13 cellular contexts compared by ENCODE assay signal in the genomic region with DNA sequence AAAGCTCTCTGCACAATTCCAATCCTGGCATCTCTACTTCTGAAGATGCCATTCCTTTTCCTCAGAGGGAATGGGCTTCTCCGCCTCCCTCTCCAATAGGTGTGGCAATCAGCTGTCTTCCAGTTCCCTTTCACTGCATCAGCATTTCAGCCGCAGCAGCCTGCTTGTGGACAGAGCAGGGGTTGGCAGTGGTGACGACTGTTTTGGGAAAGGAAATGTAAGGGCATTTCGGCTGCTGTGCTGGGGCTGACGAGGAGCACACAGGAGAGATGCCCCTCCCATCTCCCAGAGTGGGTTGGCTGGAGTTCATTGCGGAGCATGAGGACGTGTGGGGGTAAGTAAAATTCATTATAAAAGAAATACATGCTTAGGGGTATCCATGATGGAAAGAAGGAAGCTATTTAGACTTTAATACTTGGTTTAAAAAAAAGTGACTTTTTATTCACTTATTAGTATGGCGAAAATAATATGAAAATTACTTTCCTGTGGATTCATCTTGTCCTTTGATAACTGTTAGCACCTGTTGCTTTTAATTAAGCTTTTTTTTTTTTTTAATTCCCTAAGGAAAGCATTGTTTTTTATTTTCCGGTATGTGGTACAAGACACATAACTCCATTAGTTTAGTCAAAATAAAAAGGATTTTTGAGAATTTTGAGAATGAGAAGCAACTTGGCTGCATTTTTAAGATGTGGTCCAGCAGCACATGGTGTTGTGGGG. TPM values are rescaled to one million over a fixed set of nuclear protein-coding genes. Genes with fewer than 3 reads are reported as not detected.
DNase-seq lines count a peak whose midpoint lies in the region; ATAC-seq and TF ChIP-seq lines count a peak whose summit lies in the region.
"Had no signal": no experiment of that assay in that cellular context is flagged by ENCODE, and none has a peak within 500 bp of the region (broad histone marks: within the 10 kb centered on the region; RNA-seq: fewer than 3 reads in every experiment).

A gene with protein sequence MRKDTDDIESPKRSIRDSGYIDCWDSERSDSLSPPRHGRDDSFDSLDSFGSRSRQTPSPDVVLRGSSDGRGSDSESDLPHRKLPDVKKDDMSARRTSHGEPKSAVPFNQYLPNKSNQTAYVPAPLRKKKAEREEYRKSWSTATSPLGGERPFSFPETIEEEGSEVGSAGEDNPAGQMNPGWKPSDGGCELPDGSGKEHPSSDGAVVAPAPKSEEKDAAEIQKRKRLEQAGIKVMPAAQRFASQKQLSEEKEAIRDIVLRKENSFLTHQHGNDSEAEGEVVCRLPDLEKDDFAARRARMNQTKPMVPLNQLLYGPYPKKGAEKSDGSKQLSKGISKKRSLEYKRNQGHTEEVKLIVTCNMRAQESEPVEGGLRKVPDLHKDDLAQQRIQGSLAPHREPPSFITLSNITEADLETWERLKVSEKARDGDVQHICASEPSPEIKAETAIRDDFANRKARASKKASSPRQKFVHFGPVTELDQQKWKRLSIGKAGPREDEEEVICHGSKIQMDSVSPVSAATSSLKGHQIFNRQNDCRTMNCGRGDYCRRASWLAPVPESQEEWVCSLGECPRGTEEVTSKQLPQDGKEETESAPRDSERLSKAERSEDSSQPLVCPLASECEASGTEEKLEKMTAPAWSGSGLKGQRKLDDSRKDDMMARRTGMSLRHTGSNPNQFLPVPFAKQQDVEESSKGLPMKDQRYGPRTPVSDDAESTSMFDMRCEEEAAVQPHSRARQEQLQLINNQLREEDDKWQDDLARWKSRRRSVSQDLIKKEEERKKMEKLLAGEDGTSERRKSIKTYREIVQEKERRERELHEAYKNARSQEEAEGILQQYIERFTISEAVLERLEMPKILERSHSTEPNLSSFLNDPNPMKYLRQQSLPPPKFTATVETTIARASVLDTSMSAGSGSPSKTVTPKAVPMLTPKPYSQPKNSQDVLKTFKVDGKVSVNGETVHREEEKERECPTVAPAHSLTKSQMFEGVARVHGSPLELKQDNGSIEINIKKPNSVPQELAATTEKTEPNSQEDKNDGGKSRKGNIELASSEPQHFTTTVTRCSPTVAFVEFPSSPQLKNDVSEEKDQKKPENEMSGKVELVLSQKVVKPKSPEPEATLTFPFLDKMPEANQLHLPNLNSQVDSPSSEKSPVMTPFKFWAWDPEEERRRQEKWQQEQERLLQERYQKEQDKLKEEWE (N-terminal part only) (plus strand): TSS at position 141 of the 717 bp plus-strand sequence. CDS start 67,839 bp downstream, outside the sequence.

- H3K4me3 ChIP-seq in PC-9: peak within 1 kb of the TSS; percentile 44
- no peak within 1 kb of the TSS for H3K4me3 ChIP-seq in fibroblast of villous mesenchyme (ENCODE audit: low read depth, low read length)
- H3K4me3 ChIP-seq in urinary bladder (ENCODE audit: low read depth, low read length): no peak within 1 kb of the TSS
- H3K4me3 ChIP-seq: HAP-1 had no signal

- H3F3A ChIP-seq in PC-9 (ENCODE audit: insufficient read depth, low read depth): peaks cover 29% of the 10 kb centered on the region

- peak in 1 of 2 experiments; percentile 65 for DNase-seq in PC-9
- DNase-seq in fibroblast of villous mesenchyme (ENCODE audit: low read depth): peak; percentile 5
- peak; percentile 97 for DNase-seq in myocyte (ENCODE audit: low read depth)
- no peak for DNase-seq in stimulated activated naive B cell treated with anti-CD40 and anti-IgM and Interleukin-4, amounts not matched to agents 10 μg/mL and 1 μg/mL and 100 μg/mL, for 72 hours
- DNase-seq in NOMO-1 treated with DMSO at 0.1 percent for 48 hours (lab: John Stamatoyannopoulos, UW; ENCODE audit: unreplicated experiment): no peak
- DNase-seq in activated CD4-positive, CD25-positive, alpha-beta regulatory T cell (lab: John Stamatoyannopoulos, UW): no peak
- DNase-seq: KBM-7; SHP77 treated with DMSO at 0.1 percent for 48 hours; stimulated activated CD4-positive, alpha-beta T cell treated with anti-CD3 and anti-CD28 coated beads, Interleukin-4, amount 100 ng/mL, for 24 hours had no signal

- no peaks in the 10 kb centered on the region for H3K9me2 ChIP-seq in PC-9 (ENCODE audit: insufficient read depth)

- H2AFZ ChIP-seq in PC-9: peak within 1 kb of the TSS; percentile 18

- H3K4me1 Mint-ChIP-seq in stimulated activated naive B cell treated with anti-CD40 and anti-IgM and Interleukin-4, amounts not matched to agents 10 μg/mL and 1 μg/mL and 100 μg/mL, for 72 hours: no peaks in the 10 kb centered on the region

- H3K79me2 ChIP-seq in PC-9 (ENCODE audit: low read depth): peaks cover 33% of the 10 kb centered on the region

- peaks cover 0 to 10% of the 10 kb centered on the region in 2 donors for H3K27me3 Mint-ChIP-seq in stimulated activated naive B cell treated with anti-CD40 and anti-IgM and Interleukin-4, amounts not matched to agents 10 μg/mL and 1 μg/mL and 100 μg/mL, for 72 hours

- no peaks in the 10 kb centered on the region for H3K9me3 Mint-ChIP-seq in stimulated activated naive B cell treated with anti-CD40 and anti-IgM and Interleukin-4, amounts not matched to agents 10 μg/mL and 1 μg/mL and 100 μg/mL, for 72 hours
- H3K9me3 Mint-ChIP-seq: activated T-helper 1 cell treated with anti-CD3 and anti-CD28 coated beads, Interleukin-12 subunit alpha, Interleukin-12 subunit beta, Interleukin-2, Interleukin-4 antibody, amounts not matched to agents 30 ng/mL and 10 ng/mL and 1 ng/mL, durations not matched to agents 14 hours and 24 hours and 36 hours had no signal

- TF ChIP-seq CTCF in PC-9 (conservative IDR thresholded peaks at IDR 0.05) (no peak), fibroblast of villous mesenchyme (IDR thresholded peaks at IDR 0.05; ENCODE audit: insufficient read depth, low read depth, low read length) (no peak)

- POLR2A ChIA-PET in PC-9 (lab: Charles Lee; ENCODE audit: unreplicated experiment): interaction anchor here (0.5 to 0.6 kb wide), 3 partner anchors 62 to 99 kb away, joined by 3 to 6 read pairs (median 4); no protein-coding TSS in a partner anchor

- H3K4me3 Mint-ChIP-seq in stimulated activated naive B cell treated with anti-CD40 and anti-IgM and Interleukin-4, amounts not matched to agents 10 μg/mL and 1 μg/mL and 100 μg/mL, for 72 hours: no peak within 1 kb of the TSS
- H3K4me3 Mint-ChIP-seq: activated T-helper 1 cell treated with anti-CD3 and anti-CD28 coated beads, Interleukin-12 subunit alpha, Interleukin-12 subunit beta, Interleukin-2, Interleukin-4 antibody, amounts not matched to agents 30 ng/mL and 10 ng/mL and 1 ng/mL, durations not matched to agents 14 hours and 24 hours and 36 hours had no signal

- H3K36me3 Mint-ChIP-seq in stimulated activated naive B cell treated with anti-CD40 and anti-IgM and Interleukin-4, amounts not matched to agents 10 μg/mL and 1 μg/mL and 100 μg/mL, for 72 hours: no peaks in the 10 kb centered on the region

- H3K27ac ChIP-seq in PC-9 (peak within 1 kb of the TSS; percentile 96), urinary bladder (ENCODE audit: low read depth) (no peak within 1 kb of the TSS)

- peaks cover 65% of the 10 kb centered on the region for H3K4me1 ChIP-seq in PC-9 (replicated peaks; ENCODE audit: insufficient read depth)
- peaks cover 1% of the 10 kb centered on the region for H3K4me1 ChIP-seq in urinary bladder (ENCODE audit: insufficient read depth)
- H3K4me1 ChIP-seq: HAP-1 had no signal

- H3K27me3 ChIP-seq in PC-9 (ENCODE audit: insufficient read depth, low read depth): no peaks in the 10 kb centered on the region

- no peaks in the 10 kb centered on the region for H3K9me3 ChIP-seq in PC-9 (ENCODE audit: insufficient read depth, low read depth)
- H3K9me3 ChIP-seq: HAP-1 had no signal

- ATAC-seq in stimulated activated naive B cell treated with anti-CD40 and anti-IgM and Interleukin-4, amounts not matched to agents 10 μg/mL and 1 μg/mL and 100 μg/mL, for 72 hours (replicated peaks): no peak
- no peak for ATAC-seq in HG03159 (IDR thresholded peaks at IDR 0.05; ENCODE audit: unreplicated experiment)

- H3K36me3 ChIP-seq in PC-9 (ENCODE audit: low read depth): 0 out of 2 replicates have a peak, but pooled peaks cover 7% of the 10 kb centered on the region
- H3K36me3 ChIP-seq in urinary bladder (ENCODE audit: insufficient read depth): no peaks in the 10 kb centered on the region
- H3K36me3 ChIP-seq: HAP-1 had no signal

- peak within 1 kb of the TSS; percentile 86 for H3K4me2 ChIP-seq in PC-9

- H3K27ac Mint-ChIP-seq in stimulated activated naive B cell treated with anti-CD40 and anti-IgM and Interleukin-4, amounts not matched to agents 10 μg/mL and 1 μg/mL and 100 μg/mL, for 72 hours: no peak within 1 kb of the TSS
- H3K27ac Mint-ChIP-seq: activated T-helper 1 cell treated with anti-CD3 and anti-CD28 coated beads, Interleukin-12 subunit alpha, Interleukin-12 subunit beta, Interleukin-2, Interleukin-4 antibody, amounts not matched to agents 30 ng/mL and 10 ng/mL and 1 ng/mL, durations not matched to agents 14 hours and 24 hours and 36 hours had no signal

- no peaks in the 10 kb centered on the region for H4K20me1 ChIP-seq in PC-9 (ENCODE audit: insufficient read depth)

- TSS peak; percentile 68 for BruUV-seq in PC-9 (replicated peaks; lab: Mats Ljungman, UMichigan)

- intact Hi-C loops in PC-9 (cut with micrococcal nuclease; ENCODE audit: unreplicated experiment): loop anchor here (1.0 to 5.0 kb wide), 4 partner anchors 63 to 179 kb away; no protein-coding TSS in a partner anchor

- CTCF ChIA-PET in PC-9 (lab: Charles Lee): interaction anchor here (0.6 to 0.7 kb wide), 2 partner anchors 165 to 1183 kb away, joined by 3 read pairs; no protein-coding TSS in a partner anchor

- WGBS in urinary bladder: 52% methylated on average over 9 of the region's 9 CpGs

RNA-seq across cellular contexts. Expression of the gene that starts here (rescaled TPM):
- total RNA-seq in PC-9 (2021) (252 and 339 TPM in 2 replicates), fibroblast of villous mesenchyme (3.9 and 8.4 TPM in 2 replicates), myocyte (67.7 and 83.0 TPM in 2 replicates), urinary bladder (93.5 TPM)
- 71.7 TPM for polyA plus RNA-seq in myocyte (2012)
- polyA plus RNA-seq in urinary bladder: 18.4 TPM
- total RNA-seq: activated T-helper 1 cell treated with anti-CD3 and anti-CD28 coated beads, Interleukin-12 subunit alpha, Interleukin-12 subunit beta, Interleukin-2, Interleukin-4 antibody, amounts not matched to agents 30 ng/mL and 10 ng/mL and 1 ng/mL, durations not matched to agents 14 hours and 24 hours and 36 hours had no signal

Comparison
In these comparisons a context has a peak if more than half of its experiments do, and no peak if none do; other contexts are left out.
1. DNase-seq: peak in fibroblast of villous mesenchyme (single experiment) and myocyte (single experiment); none in stimulated activated naive B cell treated with anti-CD40 and anti-IgM and Interleukin-4, amounts not matched to agents 10 μg/mL and 1 μg/mL and 100 μg/mL, for 72 hours (single experiment), NOMO-1 treated with DMSO at 0.1 percent for 48 hours (single experiment) and activated CD4-positive, CD25-positive, alpha-beta regulatory T cell (0 of 4).